Comparison of ENCODE assay signal across 18 cellular contexts in genomic region chr20:18611492-18611891, GRCh38. TPM values are rescaled to one million over a fixed set of nuclear protein-coding genes. Genes with fewer than 3 reads are reported as not detected.
DNase-seq lines count a peak whose midpoint lies in the region; ATAC-seq and TF ChIP-seq lines count a peak whose summit lies in the region.
"Had no signal": no experiment of that assay in that cellular context is flagged by ENCODE, and none has a peak within 500 bp of the region (broad histone marks: within the 10 kb centered on the region; RNA-seq: fewer than 3 reads in every experiment).

No MANE protein-coding gene starts in this region.

- peaks cover 13% of the 10 kb centered on the region for H3K4me1 Mint-ChIP-seq in WTC11

- DNase-seq in COR-L47 (lab: John Stamatoyannopoulos, UW) (peak; percentile 27), WTC11 (ENCODE audit: low spot score) (no peak), ACHN (no peak), HPDE6-E6E7 (ENCODE audit: extremely low spot score) (no peak), NCI-H526 treated with DMSO at 0.1 percent for 48 hours (lab: John Stamatoyannopoulos, UW) (no peak), WERI-Rb-1 (no peak)
- DNase-seq: NCI-H1048; NCI-H1694 treated with DMSO at 0.1 percent for 48 hours; NCI-H524 treated with DMSO at 0.1 percent for 48 hours; NK-92 treated with Interleukin-12 subunit alpha and Interleukin-12 subunit beta, amount 100 ng/mL, for 24 hours; OCI-M1; RPMI8226; SW 1271 had no signal

- in situ Hi-C loops in ACHN (cut with HindIII; ENCODE audit: low pct_ligation_motif_present, low pct_unique_long_range_greater_than_20kb, low sequenced_read_pairs) = no loop called here

- peaks cover 4% of the 10 kb centered on the region; the same call in 1 of the 2 replicates for H3K36me3 Mint-ChIP-seq in WTC11

- no peaks in the 10 kb centered on the region for H3K9me3 Mint-ChIP-seq in WTC11

- H3K27me3 Mint-ChIP-seq in WTC11 (ENCODE audit: low read depth) = no peaks in the 10 kb centered on the region

- H3K27ac ChIP-seq in HUES48 (ENCODE audit: low read depth, low read length) = peak overlapping the region; percentile 50
- peak overlapping the region; percentile 70 for H3K27ac ChIP-seq in iPS-20b (ENCODE audit: low read length)
- no peak overlapping the region for H3K27ac ChIP-seq in WERI-Rb-1
- H3K27ac ChIP-seq: BLaER1 had no signal

- H3K27me3 ChIP-seq in HUES48 (ENCODE audit: control insufficient read depth, insufficient read depth, low read length) (no peaks in the 10 kb centered on the region), iPS-20b (ENCODE audit: insufficient read depth, low read length) (no peaks in the 10 kb centered on the region), WERI-Rb-1 (ENCODE audit: insufficient read depth, low read depth, severe bottlenecking) (no peaks in the 10 kb centered on the region)
- H3K27me3 ChIP-seq: BLaER1 had no signal

- H3K4me3 ChIP-seq in HUES48 (ENCODE audit: low read depth, low read length) (no peak overlapping the region), iPS-20b (ENCODE audit: low read length) (no peak overlapping the region), WERI-Rb-1 (ENCODE audit: low read depth, low read length) (no peak overlapping the region)
- H3K4me3 ChIP-seq: BLaER1, HAP-1, K562 had no signal

- TF ChIP-seq CTCF in WTC11 (IDR thresholded peaks at IDR 0.05) (no peak), WERI-Rb-1 (IDR thresholded peaks at IDR 0.05; ENCODE audit: low read depth, low read length) (no peak)

- no peaks in the 10 kb centered on the region for H3K9me3 ChIP-seq in HUES48 (ENCODE audit: control insufficient read depth, insufficient read depth, low read length)
- no peaks in the 10 kb centered on the region for H3K9me3 ChIP-seq in iPS-20b (ENCODE audit: insufficient read depth, low read depth, low read length)
- H3K9me3 ChIP-seq in WERI-Rb-1 (ENCODE audit: severe bottlenecking) = no peaks in the 10 kb centered on the region
- H3K9me3 ChIP-seq: BLaER1, HAP-1 had no signal

- H3K4me1 ChIP-seq in HUES48 (ENCODE audit: control insufficient read depth, insufficient read depth, low read length) = no peaks in the 10 kb centered on the region
- H3K4me1 ChIP-seq in iPS-20b (ENCODE audit: insufficient read depth, low read length) = peaks cover 6% of the 10 kb centered on the region; the same call in 1 of the 2 replicates
- H3K4me1 ChIP-seq: BLaER1, HAP-1 had no signal

- H3K27ac Mint-ChIP-seq in WTC11 = peak overlapping the region; percentile 42; the same call in 1 of the 2 replicates

- POLR2A ChIA-PET in WTC11 (lab: Charles Lee) = no interaction called here

- no peak overlapping the region for H3K4me3 Mint-ChIP-seq in WTC11

- peak; percentile 51 for ATAC-seq in WTC11
- ATAC-seq: K562 had no signal

- H3K36me3 ChIP-seq in HUES48 (ENCODE audit: control insufficient read depth, insufficient read depth, low read length) = peaks cover 4% of the 10 kb centered on the region; the same call in 1 of the 2 replicates
- no peaks in the 10 kb centered on the region for H3K36me3 ChIP-seq in iPS-20b (ENCODE audit: insufficient read depth, low read depth, low read length)
- H3K36me3 ChIP-seq in WERI-Rb-1 = no peaks in the 10 kb centered on the region
- H3K36me3 ChIP-seq: HAP-1 had no signal

- H3K9ac ChIP-seq in HUES48 (ENCODE audit: low read depth, low read length) (no peak overlapping the region), iPS-20b (ENCODE audit: low read depth, low read length) (no peak overlapping the region)
- H3K9ac ChIP-seq: BLaER1 had no signal

- CTCF ChIA-PET in WTC11 (lab: Charles Lee) = no interaction called here

TF ChIP-seq in WTC11, 78 proteins besides CTCF, POLR2A, EP300 and RAD21:
- TF ChIP-seq FOXP4 (CRISPR knock-in tag; IDR thresholded peaks at IDR 0.05) (no peak), IRF2 (CRISPR knock-in tag; IDR thresholded peaks at IDR 0.05; ENCODE audit: borderline replicate concordance, low read depth) (no peak), SOX15 (CRISPR knock-in tag; IDR thresholded peaks at IDR 0.05) (no peak), EMX1 (CRISPR knock-in tag; IDR thresholded peaks at IDR 0.05) (no peak), NR1H2 (CRISPR knock-in tag; IDR thresholded peaks at IDR 0.05) (no peak)

RNA-seq across cellular contexts. Expression of gene DTD1, which starts 23.6 kb away (rescaled TPM):
- 69.8 to 71.1 TPM (median 70.1 TPM) in 3 replicates for total RNA-seq in WTC11 (2021)

RNA-seq across cellular contexts. Expression of gene SMIM26, which starts 44.3 kb away (rescaled TPM):
- total RNA-seq in WTC11 (2021) = 71.9 to 78.1 TPM (median 77.4 TPM) in 3 replicates
